10 cellular contexts compared by ENCODE assay signal in genomic region chr15:90481023-90481422, GRCh38. TPM values are rescaled to one million over a fixed set of nuclear protein-coding genes. Genes with fewer than 3 reads are reported as not detected.
DNase-seq lines count a peak whose midpoint lies in the region; ATAC-seq and TF ChIP-seq lines count a peak whose summit lies in the region.
"Had no signal": no experiment of that assay in that cellular context is flagged by ENCODE, and none has a peak within 500 bp of the region (broad histone marks: within the 10 kb centered on the region; RNA-seq: fewer than 3 reads in every experiment).

No MANE protein-coding gene starts in this region.

- peaks cover 54% of the 10 kb centered on the region for H3K36me3 Mint-ChIP-seq in activated T-helper 1 cell treated with anti-CD3 and anti-CD28 coated beads, Interleukin-12 subunit alpha, Interleukin-12 subunit beta, Interleukin-2, Interleukin-4 antibody, amounts not matched to agents 30 ng/mL and 10 ng/mL and 1 ng/mL, durations not matched to agents 14 hours and 24 hours and 36 hours (ENCODE audit: low read depth)
- peaks cover 67% of the 10 kb centered on the region for H3K36me3 Mint-ChIP-seq in osteocyte (ENCODE audit: unreplicated experiment)

- ATAC-seq in GM18505 (IDR thresholded peaks at IDR 0.05; ENCODE audit: unreplicated experiment): no peak
- ATAC-seq: right cardiac atrium had no signal

- H3K27me3 Mint-ChIP-seq in activated T-helper 1 cell treated with anti-CD3 and anti-CD28 coated beads, Interleukin-12 subunit alpha, Interleukin-12 subunit beta, Interleukin-2, Interleukin-4 antibody, amounts not matched to agents 30 ng/mL and 10 ng/mL and 1 ng/mL, durations not matched to agents 14 hours and 24 hours and 36 hours (ENCODE audit: insufficient read depth): no peaks in the 10 kb centered on the region
- H3K27me3 Mint-ChIP-seq in osteocyte (ENCODE audit: unreplicated experiment): no peaks in the 10 kb centered on the region

- no peaks in the 10 kb centered on the region for H3K9me3 Mint-ChIP-seq in activated T-helper 1 cell treated with anti-CD3 and anti-CD28 coated beads, Interleukin-12 subunit alpha, Interleukin-12 subunit beta, Interleukin-2, Interleukin-4 antibody, amounts not matched to agents 30 ng/mL and 10 ng/mL and 1 ng/mL, durations not matched to agents 14 hours and 24 hours and 36 hours
- H3K9me3 Mint-ChIP-seq in osteocyte (ENCODE audit: unreplicated experiment): no peaks in the 10 kb centered on the region

- H3K4me1 Mint-ChIP-seq in activated T-helper 1 cell treated with anti-CD3 and anti-CD28 coated beads, Interleukin-12 subunit alpha, Interleukin-12 subunit beta, Interleukin-2, Interleukin-4 antibody, amounts not matched to agents 30 ng/mL and 10 ng/mL and 1 ng/mL, durations not matched to agents 14 hours and 24 hours and 36 hours (ENCODE audit: low read depth): peaks cover 49% of the 10 kb centered on the region
- H3K4me1 Mint-ChIP-seq in osteocyte (ENCODE audit: unreplicated experiment): no peaks in the 10 kb centered on the region

- peak; percentile 63 for DNase-seq in CMK (ENCODE audit: low read depth)
- DNase-seq in NOMO-1 treated with dmso at 0.1 percent for 144 hours (lab: John Stamatoyannopoulos, UW; ENCODE audit: unreplicated experiment): peak; percentile 49
- peak; percentile 53 for DNase-seq in activated T-helper 1 cell treated with anti-CD3 and anti-CD28 coated beads, Interleukin-12 subunit alpha, Interleukin-12 subunit beta, Interleukin-2, Interleukin-4 antibody, amounts not matched to agents 30 ng/mL and 10 ng/mL and 1 ng/mL, durations not matched to agents 14 hours and 24 hours and 36 hours (ENCODE audit: low spot score)
- DNase-seq in osteocyte (ENCODE audit: extremely low spot score, unreplicated experiment): no peak
- no peak for DNase-seq in effector CD4-positive, alpha-beta T cell
- no peak for DNase-seq in SHP77 (lab: John Stamatoyannopoulos, UW)
- DNase-seq in NCI-H1105 (lab: John Stamatoyannopoulos, UW): no peak
- DNase-seq: left cardiac atrium, right cardiac atrium had no signal

- no peak for TF ChIP-seq POLR2A in GM18505 (IDR thresholded peaks at IDR 0.05; ENCODE audit: borderline replicate concordance, extremely low read depth, insufficient read depth, insufficient read length)

- no peak overlapping the region for H3K4me3 Mint-ChIP-seq in activated T-helper 1 cell treated with anti-CD3 and anti-CD28 coated beads, Interleukin-12 subunit alpha, Interleukin-12 subunit beta, Interleukin-2, Interleukin-4 antibody, amounts not matched to agents 30 ng/mL and 10 ng/mL and 1 ng/mL, durations not matched to agents 14 hours and 24 hours and 36 hours
- H3K4me3 Mint-ChIP-seq in osteocyte (ENCODE audit: unreplicated experiment): no peak overlapping the region

- intact Hi-C loops in activated T-helper 1 cell treated with anti-CD3 and anti-CD28 coated beads, Interleukin-12 subunit alpha, Interleukin-12 subunit beta, Interleukin-2, Interleukin-4 antibody, amounts not matched to agents 30 ng/mL and 10 ng/mL and 1 ng/mL, durations not matched to agents 14 hours and 24 hours and 36 hours (cut with micrococcal nuclease): loop anchor here (5.0 kb wide), 1 partner anchor 34 kb away; no protein-coding TSS in a partner anchor

- TF ChIP-seq CTCF in osteocyte (IDR thresholded peaks at IDR 0.05): no peak

- peak overlapping the region; percentile 63 for H3K27ac Mint-ChIP-seq in activated T-helper 1 cell treated with anti-CD3 and anti-CD28 coated beads, Interleukin-12 subunit alpha, Interleukin-12 subunit beta, Interleukin-2, Interleukin-4 antibody, amounts not matched to agents 30 ng/mL and 10 ng/mL and 1 ng/mL, durations not matched to agents 14 hours and 24 hours and 36 hours
- H3K27ac Mint-ChIP-seq in osteocyte (ENCODE audit: unreplicated experiment): peak overlapping the region; percentile 40

RNA-seq across cellular contexts. Expression of gene CRTC3, which starts 48.7 kb away (rescaled TPM):
- total RNA-seq in activated T-helper 1 cell treated with anti-CD3 and anti-CD28 coated beads, Interleukin-12 subunit alpha, Interleukin-12 subunit beta, Interleukin-2, Interleukin-4 antibody, amounts not matched to agents 30 ng/mL and 10 ng/mL and 1 ng/mL, durations not matched to agents 14 hours and 24 hours and 36 hours: 54.0 and 61.2 TPM in 2 replicates
- 45.6 and 48.6 TPM in 2 replicates for total RNA-seq in osteocyte

Comparison
In these comparisons a context has a peak if more than half of its experiments do, and no peak if none do; other contexts are left out.
1. DNase-seq: peak in CMK (single experiment), NOMO-1 treated with dmso at 0.1 percent for 144 hours (single experiment) and activated T-helper 1 cell treated with anti-CD3 and anti-CD28 coated beads, Interleukin-12 subunit alpha, Interleukin-12 subunit beta, Interleukin-2, Interleukin-4 antibody, amounts not matched to agents 30 ng/mL and 10 ng/mL and 1 ng/mL, durations not matched to agents 14 hours and 24 hours and 36 hours (single experiment); none in osteocyte (single experiment), effector CD4-positive, alpha-beta T cell (single experiment), SHP77 (0 of 2) and NCI-H1105 (single experiment).